Comparison of ENCODE assay signal across 1 cellular context in genomic region chr9:69036799-69037198, GRCh38.
TF ChIP-seq lines count a peak whose summit lies in the region.

No MANE protein-coding gene starts in this region.

TF ChIP-seq in HepG2, 621 proteins besides CTCF, POLR2A, EP300 and RAD21 (continued from another document):
- TF ChIP-seq, protein P1, sequence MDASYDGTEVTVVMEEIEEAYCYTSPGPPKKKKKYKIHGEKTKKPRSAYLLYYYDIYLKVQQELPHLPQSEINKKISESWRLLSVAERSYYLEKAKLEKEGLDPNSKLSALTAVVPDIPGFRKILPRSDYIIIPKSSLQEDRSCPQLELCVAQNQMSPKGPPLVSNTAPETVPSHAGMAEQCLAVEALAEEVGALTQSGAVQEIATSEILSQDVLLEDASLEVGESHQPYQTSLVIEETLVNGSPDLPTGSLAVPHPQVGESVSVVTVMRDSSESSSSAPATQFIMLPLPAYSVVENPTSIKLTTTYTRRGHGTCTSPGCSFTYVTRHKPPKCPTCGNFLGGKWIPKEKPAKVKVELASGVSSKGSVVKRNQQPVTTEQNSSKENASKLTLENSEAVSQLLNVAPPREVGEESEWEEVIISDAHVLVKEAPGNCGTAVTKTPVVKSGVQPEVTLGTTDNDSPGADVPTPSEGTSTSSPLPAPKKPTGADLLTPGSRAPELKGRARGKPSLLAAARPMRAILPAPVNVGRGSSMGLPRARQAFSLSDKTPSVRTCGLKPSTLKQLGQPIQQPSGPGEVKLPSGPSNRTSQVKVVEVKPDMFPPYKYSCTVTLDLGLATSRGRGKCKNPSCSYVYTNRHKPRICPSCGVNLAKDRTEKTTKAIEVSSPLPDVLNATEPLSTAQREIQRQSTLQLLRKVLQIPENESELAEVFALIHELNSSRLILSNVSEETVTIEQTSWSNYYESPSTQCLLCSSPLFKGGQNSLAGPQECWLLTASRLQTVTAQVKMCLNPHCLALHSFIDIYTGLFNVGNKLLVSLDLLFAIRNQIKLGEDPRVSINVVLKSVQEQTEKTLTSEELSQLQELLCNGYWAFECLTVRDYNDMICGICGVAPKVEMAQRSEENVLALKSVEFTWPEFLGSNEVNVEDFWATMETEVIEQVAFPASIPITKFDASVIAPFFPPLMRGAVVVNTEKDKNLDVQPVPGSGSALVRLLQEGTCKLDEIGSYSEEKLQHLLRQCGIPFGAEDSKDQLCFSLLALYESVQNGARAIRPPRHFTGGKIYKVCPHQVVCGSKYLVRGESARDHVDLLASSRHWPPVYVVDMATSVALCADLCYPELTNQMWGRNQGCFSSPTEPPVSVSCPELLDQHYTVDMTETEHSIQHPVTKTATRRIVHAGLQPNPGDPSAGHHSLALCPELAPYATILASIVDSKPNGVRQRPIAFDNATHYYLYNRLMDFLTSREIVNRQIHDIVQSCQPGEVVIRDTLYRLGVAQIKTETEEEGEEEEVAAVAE (CRISPR knock-in tag; IDR thresholded peaks at IDR 0.05; ENCODE audit: borderline replicate concordance): peak; percentile 94
- TF ChIP-seq TARDBP (CRISPR knock-in tag; IDR thresholded peaks at IDR 0.05) (0 out of 2 replicates have a peak, but pooled peaks have one; percentile 12), TCF7 (IDR thresholded peaks at IDR 0.05; ENCODE audit: low read depth) (peak; percentile 21; the same call in 1 of the 2 replicates), SOX6 (IDR thresholded peaks at IDR 0.05) (no peak), SOX6 (CRISPR knock-in tag; IDR thresholded peaks at IDR 0.05) (peak; percentile 28), ZMYM3 (CRISPR knock-in tag; IDR thresholded peaks at IDR 0.05) (0 out of 2 replicates have a peak, but pooled peaks have one; percentile 22), CCDC6 (CRISPR knock-in tag; IDR thresholded peaks at IDR 0.05) (no peak), TSC22D2 (CRISPR knock-in tag; IDR thresholded peaks at IDR 0.05; ENCODE audit: borderline replicate concordance) (no peak)
- TF ChIP-seq, protein P2, sequence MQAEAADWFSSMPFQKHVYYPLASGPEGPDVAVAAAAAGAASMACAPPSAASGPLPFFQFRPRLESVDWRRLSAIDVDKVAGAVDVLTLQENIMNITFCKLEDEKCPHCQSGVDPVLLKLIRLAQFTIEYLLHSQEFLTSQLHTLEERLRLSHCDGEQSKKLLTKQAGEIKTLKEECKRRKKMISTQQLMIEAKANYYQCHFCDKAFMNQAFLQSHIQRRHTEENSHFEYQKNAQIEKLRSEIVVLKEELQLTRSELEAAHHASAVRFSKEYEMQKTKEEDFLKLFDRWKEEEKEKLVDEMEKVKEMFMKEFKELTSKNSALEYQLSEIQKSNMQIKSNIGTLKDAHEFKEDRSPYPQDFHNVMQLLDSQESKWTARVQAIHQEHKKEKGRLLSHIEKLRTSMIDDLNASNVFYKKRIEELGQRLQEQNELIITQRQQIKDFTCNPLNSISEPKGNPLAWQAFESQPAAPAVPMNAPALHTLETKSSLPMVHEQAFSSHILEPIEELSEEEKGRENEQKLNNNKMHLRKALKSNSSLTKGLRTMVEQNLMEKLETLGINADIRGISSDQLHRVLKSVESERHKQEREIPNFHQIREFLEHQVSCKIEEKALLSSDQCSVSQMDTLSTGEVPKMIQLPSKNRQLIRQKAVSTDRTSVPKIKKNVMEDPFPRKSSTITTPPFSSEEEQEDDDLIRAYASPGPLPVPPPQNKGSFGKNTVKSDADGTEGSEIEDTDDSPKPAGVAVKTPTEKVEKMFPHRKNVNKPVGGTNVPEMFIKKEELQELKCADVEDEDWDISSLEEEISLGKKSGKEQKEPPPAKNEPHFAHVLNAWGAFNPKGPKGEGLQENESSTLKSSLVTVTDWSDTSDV (CRISPR knock-in tag; IDR thresholded peaks at IDR 0.05): no peak
TF ChIP-seq in HepG2: peak in this region for 38.
